ENCODE assay signal across 23 cellular contexts in genomic region chr5:41369799-41370198, GRCh38.
A peak's percentile ranks its signal among the peaks of the same experiment; 100 is the strongest.
DNase-seq lines count a peak whose midpoint lies in the region; ATAC-seq and TF ChIP-seq lines count a peak whose summit lies in the region.
"Had no signal": no experiment of that assay in that cellular context is flagged by ENCODE, and none has a peak within 500 bp of the region (broad histone marks: within the 10 kb centered on the region; RNA-seq: fewer than 3 reads in every experiment).

No MANE protein-coding gene starts in this region.

- H3K36me3 ChIP-seq in heart right ventricle (no peaks in the 10 kb centered on the region), mesendoderm (ENCODE audit: control insufficient read depth, insufficient read depth, low read length) (no peaks in the 10 kb centered on the region), stomach (no peaks in the 10 kb centered on the region)
- H3K36me3 ChIP-seq: BE2C; BLaER1 treated with 17β-estradiol and CSF1 and Interleukin-3, amounts not matched to agents 10 nM and 100 nM had no signal

- no peak overlapping the region for H3K4ac ChIP-seq in mesendoderm (ENCODE audit: low read depth, low read length)

- no peak overlapping the region for H3K18ac ChIP-seq in mesendoderm (ENCODE audit: low read length)

- WGBS in heart right ventricle, 2 donors = 39 to 52% methylated on average over 2 of the region's 2 CpGs
- WGBS in mesendoderm (ENCODE audit: extremely low coverage, insufficient coverage, low lambda C conversion rate) = no CpG with 5 or more reads among the region's 2 CpGs
- WGBS in stomach, 5 donors = 78 to 88% (median 83%) methylated on average over 2 of the region's 2 CpGs

- no peaks in the 10 kb centered on the region for H3K79me1 ChIP-seq in mesendoderm (ENCODE audit: low read length)

- no peak for TF ChIP-seq EP300 in stomach (IDR thresholded peaks at IDR 0.05)

- H3K4me1 ChIP-seq in heart right ventricle (peaks cover 3 to 49% (median 16%) of the 10 kb centered on the region in 9 donors), mesendoderm (ENCODE audit: control insufficient read depth, low read depth, low read length) (no peaks in the 10 kb centered on the region), stomach (no peaks in the 10 kb centered on the region)
- H3K4me1 ChIP-seq: BLaER1 treated with 17β-estradiol and CSF1 and Interleukin-3, amounts not matched to agents 10 nM and 100 nM had no signal

- TF ChIP-seq POLR2A in stomach (IDR thresholded peaks at IDR 0.05) = no peak

- H2AK5ac ChIP-seq in mesendoderm (ENCODE audit: low read length) = no peak overlapping the region

- no peaks in the 10 kb centered on the region for H3K27me3 ChIP-seq in heart right ventricle
- H3K27me3 ChIP-seq in mesendoderm (ENCODE audit: insufficient read depth, low read length, poor library complexity) = no peaks in the 10 kb centered on the region
- H3K27me3 ChIP-seq in stomach = no peaks in the 10 kb centered on the region
- H3K27me3 ChIP-seq: BE2C; BLaER1 treated with 17β-estradiol and CSF1 and Interleukin-3, amounts not matched to agents 10 nM and 100 nM had no signal

- ATAC-seq in Right ventricle myocardium superior (ENCODE audit: poor library complexity) (peak; percentile 51), Right ventricle myocardium inferior (no peak), heart right ventricle (peak in 3 of 8 donors; percentile 28 to 56 (median 50)), left ventricle myocardium superior (peak; percentile 29)
- ATAC-seq: A549, GM12878, GM23338, HCT116 had no signal

- H2BK120ac ChIP-seq in mesendoderm (ENCODE audit: low read depth, low read length) = no peak overlapping the region

- no peak overlapping the region for H3K9ac ChIP-seq in mesendoderm (ENCODE audit: low read length)
- H3K9ac ChIP-seq: BLaER1 treated with 17β-estradiol and CSF1 and Interleukin-3, amounts not matched to agents 10 nM and 100 nM had no signal

- TF ChIP-seq CTCF in heart right ventricle (IDR thresholded peaks at IDR 0.05) (no peak), stomach (IDR thresholded peaks at IDR 0.05) (no peak)

- H3K56ac ChIP-seq in mesendoderm (ENCODE audit: low read length) = no peak overlapping the region

- intact Hi-C loops in Right ventricle myocardium superior (cut with DNase I) (loop anchor here (10.0 kb wide), 1 partner anchor 145 kb away; the partner anchor contains the start of gene PLCXD3), Right ventricle myocardium inferior (cut with DNase I) (no loop called here), heart right ventricle (cut with DNase I) (no loop called here), left ventricle myocardium superior (cut with micrococcal nuclease) (no loop called here), stomach (cut with DNase I; ENCODE audit: low total_unique reads) (no loop called here)

- H4K8ac ChIP-seq in mesendoderm (ENCODE audit: low read depth, low read length) = peak overlapping the region; percentile 15

- H3K23ac ChIP-seq in mesendoderm (ENCODE audit: low read length) = no peak overlapping the region

- H3K4me3 ChIP-seq in heart right ventricle (no peak overlapping the region), mesendoderm (ENCODE audit: low read length) (no peak overlapping the region), stomach (no peak overlapping the region)
- H3K4me3 ChIP-seq: A549; BLaER1 treated with 17β-estradiol and CSF1 and Interleukin-3, amounts not matched to agents 10 nM and 100 nM; GM12878; GM23338 had no signal

- H3K79me2 ChIP-seq in mesendoderm (ENCODE audit: control insufficient read depth, insufficient read depth, low read length) = no peaks in the 10 kb centered on the region

- peak overlapping the region in 6 of 10 donors; percentile 7 to 59 (median 39) for H3K27ac ChIP-seq in heart right ventricle
- no peak overlapping the region for H3K27ac ChIP-seq in mesendoderm (ENCODE audit: low read depth, low read length)
- H3K27ac ChIP-seq in stomach = no peak overlapping the region
- H3K27ac ChIP-seq: A549; BLaER1 treated with 17β-estradiol and CSF1 and Interleukin-3, amounts not matched to agents 10 nM and 100 nM had no signal

- H2BK5ac ChIP-seq in mesendoderm (ENCODE audit: low read length) = no peak overlapping the region

- H2BK15ac ChIP-seq in mesendoderm (replicated peaks; ENCODE audit: low read depth) = no peak overlapping the region

- H3K4me2 ChIP-seq in mesendoderm (ENCODE audit: low read length) = no peak overlapping the region
- H3K4me2 ChIP-seq: A549; BLaER1 treated with 17β-estradiol and CSF1 and Interleukin-3, amounts not matched to agents 10 nM and 100 nM; GM23338 had no signal

- no peak for DNase-seq in Right ventricle myocardium superior
- no peak for DNase-seq in Right ventricle myocardium inferior (ENCODE audit: missing footprints)
- no peak for DNase-seq in heart right ventricle
- DNase-seq in left ventricle myocardium superior = no peak
- peak; percentile 33 for DNase-seq in mesendoderm
- no peak for DNase-seq in effector CD4-positive, alpha-beta T cell
- no peak for DNase-seq in stomach
- DNase-seq: 8988T; ACHN; AML-193; BE2C; CD4-positive, alpha-beta T cell; CD8-positive, alpha-beta memory T cell; DMS 273 treated with DMSO at 0.1 percent for 48 hours; DMS79; EL; GDM1; H9 had no signal

- no peak overlapping the region for H4K5ac ChIP-seq in mesendoderm (ENCODE audit: low read length)

- no peaks in the 10 kb centered on the region for H3K9me3 ChIP-seq in heart right ventricle
- no peaks in the 10 kb centered on the region for H3K9me3 ChIP-seq in stomach
- H3K9me3 ChIP-seq: A549; BE2C; BLaER1 treated with 17β-estradiol and CSF1 and Interleukin-3, amounts not matched to agents 10 nM and 100 nM had no signal

Comparison
In these comparisons a context has a peak if more than half of its experiments do, and no peak if none do; other contexts are left out.
1. H3K27ac ChIP-seq: peak in heart right ventricle (6 of 10); none in mesendoderm (single experiment) and stomach (0 of 5).